1 cellular context compared by ENCODE assay signal in genomic region chr20:17968366-17969275, GRCh38.
TF ChIP-seq lines count a peak whose summit lies in the region.

Gene MGME1 (plus strand): TSS chr20:17969018. CDS start chr20:17969860, 842 bp downstream.
Gene SNX5 (minus strand): TSS chr20:17968794. CDS start chr20:17968425, 369 bp downstream.

TF ChIP-seq in K562, 482 proteins besides CTCF, POLR2A, EP300 and RAD21 (continued from another document and continues in another):
- peak; percentile 77 for TF ChIP-seq MGA (IDR thresholded peaks at IDR 0.05)
- no peak; the same call in 1 of the 2 replicates for TF ChIP-seq HMGXB4 (CRISPR knock-in tag; IDR thresholded peaks at IDR 0.05)
- TF ChIP-seq HDAC8 (tag; IDR thresholded peaks at IDR 0.05) = peak; percentile 28; the same call in 1 of the 2 replicates
- no peak for TF ChIP-seq RBM34 (IDR thresholded peaks at IDR 0.05; ENCODE audit: borderline replicate concordance, insufficient read depth, low read length)
- TF ChIP-seq SETDB1 (IDR thresholded peaks at IDR 0.05; ENCODE audit: low read length) = peak; percentile 65
- TF ChIP-seq MBD1 (CRISPR knock-in tag; IDR thresholded peaks at IDR 0.05) = no peak
- peak; percentile 69 for TF ChIP-seq VEZF1 (CRISPR knock-in tag; IDR thresholded peaks at IDR 0.05)
- peak; percentile 31 for TF ChIP-seq SAP30 (IDR thresholded peaks at IDR 0.05; ENCODE audit: borderline replicate concordance, insufficient read depth, low read depth, low read length, poor library complexity, severe bottlenecking)
- peak; percentile 78 for TF ChIP-seq HCFC1 (IDR thresholded peaks at IDR 0.05; ENCODE audit: low read depth, low read length)
- TF ChIP-seq XRCC5 (IDR thresholded peaks at IDR 0.05; ENCODE audit: low read depth, low read length) = 0 out of 2 replicates have a peak, but pooled peaks have one; percentile 54
- 0 out of 2 replicates have a peak, but pooled peaks have one; percentile 8 for TF ChIP-seq ZNF592 (IDR thresholded peaks at IDR 0.05)
- TF ChIP-seq NONO (IDR thresholded peaks at IDR 0.05; ENCODE audit: low read depth in 2 of 2, low read length in 1 of 2) = peak; percentile 48 to 60; a peak in 2 of 4 replicates
- peak; percentile 73; the same call in 1 of the 2 replicates for TF ChIP-seq GABPB1 (CRISPR knock-in tag; IDR thresholded peaks at IDR 0.05)
- TF ChIP-seq ZNF639 (CRISPR knock-in tag; conservative IDR thresholded peaks at IDR 0.05 in 1 of 2, IDR thresholded peaks at IDR 0.05 in 1 of 2) = peak in 1 of 2 experiments; percentile 85; a peak in 2 of 4 replicates
- TF ChIP-seq ZNF311 (CRISPR knock-in tag; IDR thresholded peaks at IDR 0.05) = no peak
- 0 out of 2 replicates have a peak, but pooled peaks have one; percentile 6 for TF ChIP-seq MEF2A (IDR thresholded peaks at IDR 0.05; ENCODE audit: control insufficient read depth, low read depth, low read length)
- TF ChIP-seq MBD2 (IDR thresholded peaks at IDR 0.05; ENCODE audit: borderline replicate concordance, low read depth) = peak; percentile 50; the same call in 1 of the 2 replicates
- TF ChIP-seq EP400 (IDR thresholded peaks at IDR 0.05) = peak; percentile 100
- peak; percentile 71 to 76 for TF ChIP-seq NRF1 (conservative IDR thresholded peaks at IDR 0.05 in 1 of 2, IDR thresholded peaks at IDR 0.05 in 1 of 2)
- peak; percentile 100 for TF ChIP-seq MYC (IDR thresholded peaks at IDR 0.05; ENCODE audit: low read depth, low read length)
- peak; percentile 100 for TF ChIP-seq MYC (CRISPR knock-in tag; IDR thresholded peaks at IDR 0.05; ENCODE audit: borderline replicate concordance, low read depth)
- 0 out of 2 replicates have a peak, but pooled peaks have one; percentile 54 for TF ChIP-seq RUNX1 (IDR thresholded peaks at IDR 0.05; ENCODE audit: low read depth)
- TF ChIP-seq PBX2 (CRISPR knock-in tag; IDR thresholded peaks at IDR 0.05; ENCODE audit: low read depth) = no peak
- no peak for TF ChIP-seq PBX2 (tag; conservative IDR thresholded peaks at IDR 0.05; ENCODE audit: low read depth)
- no peak; a peak in 1 of 4 replicates for TF ChIP-seq FOXK2 (conservative IDR thresholded peaks at IDR 0.05 in 1 of 2, IDR thresholded peaks at IDR 0.05 in 1 of 2; ENCODE audit: low read depth in 2 of 2)
- TF ChIP-seq ETV5 (CRISPR knock-in tag; IDR thresholded peaks at IDR 0.05; ENCODE audit: low read depth) = peak; percentile 53; the same call in 1 of the 2 replicates
- peak; percentile 77 for TF ChIP-seq HNRNPLL (IDR thresholded peaks at IDR 0.05; ENCODE audit: low read depth, low read length, poor library complexity, severe bottlenecking)
